ENCODE assay signal across 16 cellular contexts in genomic region chr1:209404577-209404976, GRCh38.
DNase-seq lines count a peak whose midpoint lies in the region; ATAC-seq, FAIRE-seq and TF ChIP-seq lines count a peak whose summit lies in the region.
"Had no signal": no experiment of that assay in that cellular context is flagged by ENCODE, and none has a peak within 500 bp of the region (broad histone marks: within the 10 kb centered on the region; RNA-seq: fewer than 3 reads in every experiment).

No MANE protein-coding gene starts in this region.

- peak overlapping the region; percentile 11; the same call in 1 of the 2 replicates for H2BK120ac ChIP-seq in IMR-90 (ENCODE audit: low read depth, low read length)
- peak overlapping the region; percentile 29 for H2BK120ac ChIP-seq in mesendoderm (ENCODE audit: low read depth, low read length)

- no peak overlapping the region for H4K5ac ChIP-seq in IMR-90 (ENCODE audit: low read depth, low read length)
- no peak overlapping the region for H4K5ac ChIP-seq in mesendoderm (ENCODE audit: low read length)

- no peak overlapping the region for H3K9ac ChIP-seq in IMR-90 (ENCODE audit: low read depth, low read length)
- H3K9ac ChIP-seq in mesendoderm (ENCODE audit: low read length) = no peak overlapping the region

- peak overlapping the region; percentile 23; the same call in 1 of the 2 replicates for H3K18ac ChIP-seq in IMR-90 (ENCODE audit: low read depth, low read length)
- H3K18ac ChIP-seq in mesendoderm (ENCODE audit: low read length) = peak overlapping the region; percentile 39

- no peak overlapping the region for H2AK9ac ChIP-seq in IMR-90 (replicated peaks; ENCODE audit: low read depth, low read length, poor library complexity)

- no peak for ATAC-seq in IMR-90 (ENCODE audit: low read depth)
- no peak for ATAC-seq in GM21529 (IDR thresholded peaks at IDR 0.05; ENCODE audit: unreplicated experiment)
- no peak for ATAC-seq in GM18858 (IDR thresholded peaks at IDR 0.05; ENCODE audit: unreplicated experiment)
- ATAC-seq: gastroesophageal sphincter, sciatic nerve had no signal

- H2AK5ac ChIP-seq in IMR-90 (ENCODE audit: low read depth, low read length) (no peak overlapping the region), mesendoderm (ENCODE audit: low read length) (no peak overlapping the region)

- peaks cover 2% of the 10 kb centered on the region; the same call in 1 of the 2 replicates for H3K9me3 ChIP-seq in IMR-90 (ENCODE audit: control insufficient read depth, insufficient read depth, low read length)
- no peaks in the 10 kb centered on the region for H3K9me3 ChIP-seq in effector memory CD4-positive, alpha-beta T cell (ENCODE audit: control insufficient read depth, low read length)
- H3K9me3 ChIP-seq: gastroesophageal sphincter had no signal

- H3K14ac ChIP-seq in IMR-90 (replicated peaks; ENCODE audit: low read depth, low read length) = 0 out of 2 replicates have a peak overlapping the region, but pooled peaks have one; percentile 40

- CTCF ChIA-PET in IMR-90 (lab: Yijun Ruan, JAX) = interaction anchor here (0.5 to 1.8 kb wide), 4 partner anchors 21 to 979 kb away, joined by 3 to 5 read pairs (median 4); no protein-coding TSS in a partner anchor

- H2BK20ac ChIP-seq in IMR-90 (ENCODE audit: low read depth, low read length) = peak overlapping the region; percentile 43; the same call in 1 of the 2 replicates

- 0 out of 2 replicates have a peak overlapping the region, but pooled peaks have one; percentile 43 for H4K91ac ChIP-seq in IMR-90 (ENCODE audit: insufficient read depth, low read depth, low read length)

- H3K4me3 ChIP-seq in IMR-90 (ENCODE audit: insufficient read depth, low read depth, low read length) (no peak overlapping the region), bronchial epithelial cell (ENCODE audit: low read depth, low read length) (no peak overlapping the region), mesendoderm (ENCODE audit: low read length) (no peak overlapping the region)
- no peak overlapping the region for H3K4me3 ChIP-seq in effector memory CD4-positive, alpha-beta T cell (ENCODE audit: insufficient read depth, low read depth, low read length, poor library complexity, severe bottlenecking)
- H3K4me3 ChIP-seq: gastroesophageal sphincter had no signal

- no peaks in the 10 kb centered on the region for H4K20me1 ChIP-seq in IMR-90 (ENCODE audit: insufficient read depth, low read length)

- in situ Hi-C loops in IMR-90 (cut with MboI; ENCODE audit: low sequenced_read_pairs) = no loop called here

- H2BK15ac ChIP-seq in IMR-90 (ENCODE audit: low read depth, low read length) = peak overlapping the region; percentile 29; the same call in 1 of the 3 replicates
- peak overlapping the region; percentile 21 for H2BK15ac ChIP-seq in mesendoderm (replicated peaks; ENCODE audit: low read depth)

- DNase-seq in Daoy (ENCODE audit: low read depth) (peak; percentile 57), IMR-90 (no peak), bronchial epithelial cell (ENCODE audit: low read depth) (peak; percentile 69), mesendoderm (no peak), Kasumi-1 (lab: John Stamatoyannopoulos, UW) (no peak)
- no peak for DNase-seq in effector memory CD4-positive, alpha-beta T cell
- DNase-seq: COR-L47; GF-D8; KBM-7; NCI-H1092 treated with DMSO at 0.1 percent for 48 hours; RPMI8226; stimulated activated CD4-positive, alpha-beta T cell treated with anti-CD3 and anti-CD28 coated beads, Interleukin-2, amount 100 ng/mL, for 24 hours had no signal

- intact Hi-C loops in IMR-90 (cut with micrococcal nuclease) = no loop called here

- no peaks in the 10 kb centered on the region; the same call in 1 of the 2 replicates for H3K9me1 ChIP-seq in IMR-90 (ENCODE audit: insufficient read depth, low read length)

- TF ChIP-seq CTCF in IMR-90 (conservative IDR thresholded peaks at IDR 0.05; ENCODE audit: low read depth, low read length) = no peak
- TF ChIP-seq CTCF in bronchial epithelial cell (IDR thresholded peaks at IDR 0.05; ENCODE audit: insufficient read depth, low read length, severe bottlenecking) = no peak

- H3K4ac ChIP-seq in IMR-90 (ENCODE audit: low read depth, low read length) (peak overlapping the region; percentile 34; the same call in 1 of the 2 replicates), mesendoderm (ENCODE audit: low read depth, low read length) (peak overlapping the region; percentile 65)

- no peak for TF ChIP-seq RAD21 in IMR-90 (IDR thresholded peaks at IDR 0.05; ENCODE audit: low read length)

- H2BK5ac ChIP-seq in IMR-90 (ENCODE audit: low read depth, low read length, poor library complexity, severe bottlenecking) (peak overlapping the region; percentile 28), mesendoderm (ENCODE audit: low read length) (no peak overlapping the region)

- H3K4me1 ChIP-seq in IMR-90 (ENCODE audit: control insufficient read depth, insufficient read depth, low read length) = peaks cover 14% of the 10 kb centered on the region
- H3K4me1 ChIP-seq in mesendoderm (ENCODE audit: control insufficient read depth, low read depth, low read length) = peaks cover under 1% of the 10 kb centered on the region
- no peaks in the 10 kb centered on the region for H3K4me1 ChIP-seq in effector memory CD4-positive, alpha-beta T cell (ENCODE audit: control insufficient read depth, insufficient read depth, low read length, poor library complexity, severe bottlenecking)
- H3K4me1 ChIP-seq: gastroesophageal sphincter had no signal

- H3K27me3 ChIP-seq in IMR-90 (ENCODE audit: control insufficient read depth, insufficient read depth, low read length) = no peaks in the 10 kb centered on the region
- H3K27me3 ChIP-seq in bronchial epithelial cell (ENCODE audit: control insufficient read depth, insufficient read depth, low read length) = no peaks in the 10 kb centered on the region
- H3K27me3 ChIP-seq in mesendoderm (ENCODE audit: insufficient read depth, low read length, poor library complexity) = no peaks in the 10 kb centered on the region
- H3K27me3 ChIP-seq in effector memory CD4-positive, alpha-beta T cell (replicated peaks; ENCODE audit: control insufficient read depth, insufficient read depth, low read length, poor library complexity, severe bottlenecking) = no peaks in the 10 kb centered on the region

- WGBS in IMR-90 (ENCODE audit: extremely low coverage in 2 of 2, insufficient read length in 1 of 2), 2 experiments = 61% methylated on average over 2 of the region's 3 CpGs; no CpG with 5 or more reads in 1 of the 2 experiments
- WGBS in mesendoderm (ENCODE audit: extremely low coverage, insufficient coverage, low lambda C conversion rate) = no CpG with 5 or more reads among the region's 3 CpGs

- H3K56ac ChIP-seq in IMR-90 (ENCODE audit: extremely low read depth, insufficient read depth, low read length) (no peak overlapping the region), mesendoderm (ENCODE audit: low read length) (no peak overlapping the region)

- no peak for TF ChIP-seq POLR2A in IMR-90 (IDR thresholded peaks at IDR 0.05; ENCODE audit: low read depth, low read length)

- H4K8ac ChIP-seq in IMR-90 (ENCODE audit: low read depth in 2 of 2, low read length in 2 of 2) (0 out of 4 replicates have a peak overlapping the region, but pooled peaks of 1 of the 2 experiments have one; percentile 7), mesendoderm (ENCODE audit: low read depth, low read length) (no peak overlapping the region)

- no peaks in the 10 kb centered on the region for H3K36me3 ChIP-seq in IMR-90 (ENCODE audit: control insufficient read depth, insufficient read depth, low read length)
- H3K36me3 ChIP-seq in bronchial epithelial cell (ENCODE audit: control insufficient read depth, insufficient read depth, low read length) = no peaks in the 10 kb centered on the region
- no peaks in the 10 kb centered on the region for H3K36me3 ChIP-seq in mesendoderm (ENCODE audit: control insufficient read depth, insufficient read depth, low read length)
- H3K36me3 ChIP-seq in effector memory CD4-positive, alpha-beta T cell (ENCODE audit: control insufficient read depth, insufficient read depth, low read length) = no peaks in the 10 kb centered on the region
- H3K36me3 ChIP-seq: gastroesophageal sphincter had no signal

- peak overlapping the region; percentile 29 for H2AFZ ChIP-seq in IMR-90 (replicated peaks; ENCODE audit: low read length, poor library complexity)

- POLR2A ChIA-PET in IMR-90 (lab: Charles Lee; ENCODE audit: unreplicated experiment) = no interaction called here

- H3K27ac ChIP-seq in IMR-90 (ENCODE audit: insufficient read depth, low read length) = no peak overlapping the region
- no peak overlapping the region for H3K27ac ChIP-seq in mesendoderm (ENCODE audit: low read depth, low read length)
- H3K27ac ChIP-seq in effector memory CD4-positive, alpha-beta T cell (ENCODE audit: insufficient read depth, low read length, poor library complexity, severe bottlenecking) = no peak overlapping the region
- H3K27ac ChIP-seq: gastroesophageal sphincter had no signal

- H3K79me1 ChIP-seq in IMR-90 (ENCODE audit: low read depth in 1 of 2, low read length in 2 of 2) (no peaks in the 10 kb centered on the region), mesendoderm (ENCODE audit: low read length) (no peaks in the 10 kb centered on the region)

- dilution Hi-C loops in IMR-90 (cut with HindIII; ENCODE audit: low sequenced_read_pairs, unreplicated experiment) = no loop called here

- H3K4me2 ChIP-seq in IMR-90 (ENCODE audit: low read depth, low read length) (no peak overlapping the region), mesendoderm (ENCODE audit: low read length) (no peak overlapping the region)

- no peaks in the 10 kb centered on the region for H3K79me2 ChIP-seq in mesendoderm (ENCODE audit: control insufficient read depth, insufficient read depth, low read length)

- no peak overlapping the region for H3K23ac ChIP-seq in IMR-90 (ENCODE audit: low read depth, low read length)
- H3K23ac ChIP-seq in mesendoderm (ENCODE audit: low read length) = no peak overlapping the region

- no TSS peak for BruUV-seq in IMR-90 (replicated peaks; lab: Mats Ljungman, UMichigan)

- no peak for FAIRE-seq in bronchial epithelial cell (lab: Jason Lieb, UNC)

TF ChIP-seq in IMR-90, 13 proteins besides CTCF, POLR2A, EP300 and RAD21 (continues in another document):
- TF ChIP-seq CEBPB (IDR thresholded peaks at IDR 0.05; ENCODE audit: low read depth, low read length) (no peak), RCOR1 (IDR thresholded peaks at IDR 0.05; ENCODE audit: insufficient replicate concordance, low read length) (no peak), NFE2L2 (IDR thresholded peaks at IDR 0.05; ENCODE audit: low read depth, low read length) (no peak), RFX5 (IDR thresholded peaks at IDR 0.05; ENCODE audit: low read depth, low read length) (no peak), FOS (IDR thresholded peaks at IDR 0.05; ENCODE audit: low read depth, low read length) (no peak), USF2 (IDR thresholded peaks at IDR 0.05; ENCODE audit: low read depth, low read length) (no peak)

Comparison
In these comparisons a context has a peak if more than half of its experiments do, and no peak if none do; other contexts are left out.
1. DNase-seq: peak in Daoy (single experiment) and bronchial epithelial cell (single experiment); none in IMR-90 (single experiment), mesendoderm (single experiment), Kasumi-1 (0 of 2) and effector memory CD4-positive, alpha-beta T cell (0 of 3).